Comparison of ENCODE assay signal across 21 cellular contexts in the genomic region with DNA sequence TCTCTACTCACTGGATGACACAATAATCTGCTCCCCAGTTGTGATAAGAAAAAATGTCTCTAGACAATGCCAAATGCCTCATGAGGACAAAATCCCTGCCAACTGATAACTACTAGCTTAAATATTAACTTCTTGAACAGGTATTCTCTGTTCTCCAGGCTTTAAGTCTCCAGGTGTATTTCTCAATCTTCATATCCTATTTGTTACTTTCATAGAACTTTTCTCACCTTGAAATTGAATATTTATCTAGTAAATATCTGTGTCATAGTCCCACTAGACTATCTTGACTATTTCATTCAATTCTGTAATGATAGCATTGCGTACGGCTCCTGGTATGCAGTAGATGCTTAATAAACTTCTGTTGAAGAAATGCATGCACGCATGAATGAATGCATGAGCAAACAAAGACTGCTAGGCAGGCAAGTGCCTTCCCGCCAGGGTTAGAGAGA. TPM values are rescaled to one million over a fixed set of nuclear protein-coding genes. Genes with fewer than 3 reads are reported as not detected.
"Had no signal": no experiment of that assay in that cellular context is flagged by ENCODE, and none has a peak within 500 bp of the region (broad histone marks: within the 10 kb centered on the region; RNA-seq: fewer than 3 reads in every experiment).

No MANE protein-coding gene starts in this region.

- H3K27ac ChIP-seq: gastrocnemius medialis, psoas muscle, testis, tibial nerve had no signal

- FAIRE-seq: endometrium, keratinocyte had no signal

- H3K9me3 Mint-ChIP-seq: immature natural killer cell; nephron progenitor cell; stimulated activated naive B cell treated with anti-CD40 and anti-IgM and Interleukin-4, amounts not matched to agents 10 μg/mL and 1 μg/mL and 100 μg/mL, for 72 hours; stimulated activated naive CD8-positive, alpha-beta T cell treated with anti-CD3 and anti-CD28 coated beads, Interleukin-15, amount 100 ng/mL, for 72 hours had no signal

- H3K27ac Mint-ChIP-seq: immature natural killer cell; naive thymus-derived CD4-positive, alpha-beta T cell; nephron progenitor cell; stimulated activated naive B cell treated with anti-CD40 and anti-IgM and Interleukin-4, amounts not matched to agents 10 μg/mL and 1 μg/mL and 100 μg/mL, for 72 hours; stimulated activated naive CD8-positive, alpha-beta T cell treated with anti-CD3 and anti-CD28 coated beads, Interleukin-15, amount 100 ng/mL, for 72 hours had no signal

- H3K36me3 Mint-ChIP-seq: immature natural killer cell; naive thymus-derived CD4-positive, alpha-beta T cell; stimulated activated naive B cell treated with anti-CD40 and anti-IgM and Interleukin-4, amounts not matched to agents 10 μg/mL and 1 μg/mL and 100 μg/mL, for 72 hours had no signal

- H3K36me3 ChIP-seq: gastrocnemius medialis, tibial nerve had no signal

- H3K4me3 ChIP-seq: gastrocnemius medialis, psoas muscle, testis, tibial nerve had no signal

- ATAC-seq: esophagus mucosa; gastrocnemius medialis; left ventricle myocardium superior; naive thymus-derived CD4-positive, alpha-beta T cell; psoas muscle; sciatic nerve; stimulated activated naive B cell treated with anti-CD40 and anti-IgM and Interleukin-4, amounts not matched to agents 10 μg/mL and 1 μg/mL and 100 μg/mL, for 72 hours; stimulated activated naive CD8-positive, alpha-beta T cell treated with anti-CD3 and anti-CD28 coated beads, Interleukin-15, amount 100 ng/mL, for 72 hours had no signal

- DNase-seq: effector memory CD4-positive, alpha-beta T cell; gastrocnemius medialis; immature natural killer cell; left ventricle myocardium superior; mesendoderm; naive thymus-derived CD4-positive, alpha-beta T cell; nephron progenitor cell; psoas muscle; retina; stimulated activated CD4-positive, alpha-beta T cell treated with anti-CD3 and anti-CD28 coated beads, Interleukin-2, amount 100 ng/mL, for 24 hours; stimulated activated CD4-positive, alpha-beta T cell treated with anti-CD3 and anti-CD28 coated beads, Interleukin-4, amount 100 ng/mL, for 4 hours; stimulated activated naive B cell treated with anti-CD40 and anti-IgM and Interleukin-4, amounts not matched to agents 10 μg/mL and 1 μg/mL and 100 μg/mL, for 72 hours; stimulated activated naive CD8-positive, alpha-beta T cell treated with anti-CD3 and anti-CD28 coated beads, Interleukin-15, amount 100 ng/mL, for 72 hours; testis had no signal

- H3K4me3 Mint-ChIP-seq: immature natural killer cell; naive thymus-derived CD4-positive, alpha-beta T cell; nephron progenitor cell; stimulated activated naive B cell treated with anti-CD40 and anti-IgM and Interleukin-4, amounts not matched to agents 10 μg/mL and 1 μg/mL and 100 μg/mL, for 72 hours; stimulated activated naive CD8-positive, alpha-beta T cell treated with anti-CD3 and anti-CD28 coated beads, Interleukin-15, amount 100 ng/mL, for 72 hours had no signal

- H3K9me3 ChIP-seq: gastrocnemius medialis, psoas muscle, testis, tibial nerve had no signal

- H3K4me1 Mint-ChIP-seq: immature natural killer cell; naive thymus-derived CD4-positive, alpha-beta T cell; stimulated activated naive B cell treated with anti-CD40 and anti-IgM and Interleukin-4, amounts not matched to agents 10 μg/mL and 1 μg/mL and 100 μg/mL, for 72 hours; stimulated activated naive CD8-positive, alpha-beta T cell treated with anti-CD3 and anti-CD28 coated beads, Interleukin-15, amount 100 ng/mL, for 72 hours had no signal

- H3K4me1 ChIP-seq: gastrocnemius medialis, psoas muscle, testis, tibial nerve had no signal

- H3K27me3 ChIP-seq: gastrocnemius medialis, testis, tibial nerve had no signal

RNA-seq across cellular contexts. Expression of gene HSD17B2, which starts 15.9 kb away (rescaled TPM):
- total RNA-seq: left ventricle myocardium superior; naive thymus-derived CD4-positive, alpha-beta T cell; psoas muscle; sciatic nerve; skeletal muscle tissue; subcutaneous adipose tissue; tibial nerve had no signal
- polyA plus RNA-seq: immature natural killer cell; naive thymus-derived CD4-positive, alpha-beta T cell had no signal
